19 cellular contexts compared by ENCODE assay signal in the genomic region with DNA sequence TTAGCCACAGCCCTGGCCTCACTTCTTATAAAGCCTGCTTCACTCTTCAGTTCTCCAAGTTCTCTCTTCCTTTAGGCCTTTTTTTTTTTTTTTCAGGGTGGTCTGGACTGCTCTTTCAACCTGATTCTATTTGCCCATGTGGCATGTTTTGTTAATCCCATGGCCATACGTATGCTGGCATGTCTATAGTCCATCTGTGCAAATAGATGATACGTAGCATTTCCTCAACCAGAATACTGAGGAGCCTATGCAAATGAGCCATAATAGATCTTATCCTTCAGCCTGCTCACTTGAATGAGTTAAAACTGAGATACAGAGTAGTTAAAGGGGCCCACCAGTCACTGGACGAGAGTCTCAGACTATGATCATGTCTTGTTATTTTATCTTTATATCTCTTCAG.
A peak's percentile ranks its signal among the peaks of the same experiment; 100 is the strongest.
DNase-seq lines count a peak whose midpoint lies in the region; ATAC-seq, FAIRE-seq and TF ChIP-seq lines count a peak whose summit lies in the region.
"Had no signal": no experiment of that assay in that cellular context is flagged by ENCODE, and none has a peak within 500 bp of the region (broad histone marks: within the 10 kb centered on the region; RNA-seq: fewer than 3 reads in every experiment).

No MANE protein-coding gene starts in this region.

- no peak overlapping the region for H3K27ac Mint-ChIP-seq in GM23338

- peaks cover 22 to 72% (median 62%) of the 10 kb centered on the region in 10 experiments for H3K4me1 ChIP-seq in BLaER1 treated with 17β-estradiol and CSF1 and Interleukin-3, amounts not matched to agents 10 nM and 100 nM
- peaks cover 48% of the 10 kb centered on the region for H3K4me1 ChIP-seq in DND-41 (ENCODE audit: insufficient read depth, low read length)
- H3K4me1 ChIP-seq in GM12878 (ENCODE audit: control insufficient read depth, insufficient read depth, low read length), result peaks cover 21% of the 10 kb centered on the region
- H3K4me1 ChIP-seq in GM23338 (ENCODE audit: insufficient read depth), result no peaks in the 10 kb centered on the region
- H3K4me1 ChIP-seq: suprapubic skin had no signal

- H3K9ac ChIP-seq in BLaER1 treated with 17β-estradiol and CSF1 and Interleukin-3, amounts not matched to agents 10 nM and 100 nM, result peak overlapping the region in 7 of 11 experiments; percentile 47 to 80 (median 67); a peak in 11 of 22 replicates
- peak overlapping the region; percentile 58 for H3K9ac ChIP-seq in DND-41 (ENCODE audit: low read depth, low read length)
- H3K9ac ChIP-seq in GM12878 (ENCODE audit: control insufficient read depth, insufficient read depth, low read length), result peak overlapping the region; percentile 12; the same call in 1 of the 2 replicates

- no peak for DNase-seq in DND-41
- DNase-seq in GM12878 (ENCODE audit: low read depth, low spot score), result no peak
- DNase-seq in GM23338 (ENCODE audit: low spot score), result no peak
- DNase-seq in ACHN, result no peak
- DNase-seq: aorta, H7, NCI-H187 treated with DMSO at 0.1 percent for 48 hours, NCI-H510A, Peyer's patch, retina, SW 1271, WERI-Rb-1 had no signal

- TF ChIP-seq CTCF in DND-41 (IDR thresholded peaks at IDR 0.05; ENCODE audit: borderline replicate concordance, extremely low read depth, low read length, poor library complexity, severe bottlenecking) (no peak), GM12878 (IDR thresholded peaks at IDR 0.05 in 2 of 3, conservative IDR thresholded peaks at IDR 0.05 in 1 of 3; ENCODE audit: control insufficient read depth in 2 of 3, extremely low read depth in 1 of 3, insufficient read depth in 1 of 3, low read depth in 3 of 3, low read length in 3 of 3) (no peak), GM23338 (conservative IDR thresholded peaks at IDR 0.05; ENCODE audit: low read depth in 2 of 2) (no peak)

- H3K27me3 Mint-ChIP-seq in GM23338 (ENCODE audit: insufficient read depth, low read depth, poor library complexity), result no peaks in the 10 kb centered on the region

- no peak for TF ChIP-seq RAD21 in GM12878 (IDR thresholded peaks at IDR 0.05; ENCODE audit: insufficient read depth, low read depth, low read length)

- H3K79me2 ChIP-seq in DND-41 (ENCODE audit: insufficient read depth, low read length), result no peaks in the 10 kb centered on the region
- H3K79me2 ChIP-seq in GM12878 (ENCODE audit: control insufficient read depth, insufficient read depth, low read length), result no peaks in the 10 kb centered on the region
- H3K79me2 ChIP-seq in GM23338 (replicated peaks; ENCODE audit: insufficient read depth), result no peaks in the 10 kb centered on the region

- no peak for FAIRE-seq in GM12878 (lab: Jason Lieb, UNC)
- FAIRE-seq: frontal cortex had no signal

- no peak overlapping the region for H3K4me3 ChIP-seq in BLaER1 treated with 17β-estradiol and CSF1 and Interleukin-3, amounts not matched to agents 10 nM and 100 nM
- H3K4me3 ChIP-seq in DND-41 (ENCODE audit: low read depth in 1 of 2, low read length in 2 of 2) (no peak overlapping the region), GM12878 (no peak overlapping the region), GM23338 (no peak overlapping the region)
- H3K4me3 ChIP-seq: lung, Peyer's patch, suprapubic skin had no signal

- no peak for TF ChIP-seq EP300 in GM12878 (IDR thresholded peaks at IDR 0.05; ENCODE audit: borderline replicate concordance in 1 of 2, control insufficient read depth in 1 of 2, low read depth in 2 of 2, low read length in 2 of 2)

- TF ChIP-seq POLR2A in Raji (IDR thresholded peaks at IDR 0.05; ENCODE audit: insufficient read depth, low read depth, low read length), result peak; percentile 57
- TF ChIP-seq POLR2A in GM12878 (IDR thresholded peaks at IDR 0.05; ENCODE audit: low read depth, low read length), result no peak

- CTCF ChIA-PET in GM12878 (lab: Yijun Ruan, JAX), result interaction anchor here (0.6 to 13.1 kb wide), 27 partner anchors 11 to 1377 kb away, joined by 3 to 378 read pairs (median 10); no protein-coding TSS in a partner anchor

- no peaks in the 10 kb centered on the region for H3F3A ChIP-seq in GM23338 (replicated peaks; ENCODE audit: low read depth)

- 44% methylated on average over 3 of the region's 3 CpGs for WGBS in GM12878 (ENCODE audit: insufficient coverage, insufficient replicate concordance, low lambda C conversion rate, missing lambda C conversion rate)

- no TSS peak for BruUV-seq in GM12878 (replicated peaks; lab: Mats Ljungman, UMichigan)

- H3K9me3 ChIP-seq in BLaER1 treated with 17β-estradiol and CSF1 and Interleukin-3, amounts not matched to agents 10 nM and 100 nM (replicated peaks in 1 of 11), result no peaks in the 10 kb centered on the region
- no peaks in the 10 kb centered on the region for H3K9me3 ChIP-seq in DND-41 (ENCODE audit: insufficient read depth, low read length, severe bottlenecking)
- H3K9me3 ChIP-seq in GM12878 (replicated peaks; ENCODE audit: control insufficient read depth, insufficient read depth, low read length), result no peaks in the 10 kb centered on the region
- H3K9me3 ChIP-seq: Peyer's patch, suprapubic skin had no signal

- no peaks in the 10 kb centered on the region for H3K36me3 ChIP-seq in BLaER1 treated with 17β-estradiol and CSF1 and Interleukin-3, amounts not matched to agents 10 nM and 100 nM
- no peaks in the 10 kb centered on the region for H3K36me3 ChIP-seq in DND-41 (ENCODE audit: insufficient read depth, low read length)
- H3K36me3 ChIP-seq in GM12878 (ENCODE audit: control insufficient read depth in 2 of 2, insufficient read depth in 2 of 2, low read length in 1 of 2), result no peaks in the 10 kb centered on the region
- no peaks in the 10 kb centered on the region for H3K36me3 ChIP-seq in GM23338 (ENCODE audit: insufficient read depth)
- H3K36me3 ChIP-seq: Peyer's patch, suprapubic skin, WERI-Rb-1 had no signal

- no peaks in the 10 kb centered on the region for H4K20me1 ChIP-seq in BLaER1 treated with 17β-estradiol and CSF1 and Interleukin-3, amounts not matched to agents 10 nM and 100 nM
- H4K20me1 ChIP-seq in DND-41 (ENCODE audit: insufficient read depth, low read length) (no peaks in the 10 kb centered on the region), GM12878 (ENCODE audit: control insufficient read depth, insufficient read depth) (no peaks in the 10 kb centered on the region), GM23338 (replicated peaks; ENCODE audit: insufficient read depth) (no peaks in the 10 kb centered on the region)

- no peaks in the 10 kb centered on the region for H3K9me2 ChIP-seq in GM23338 (ENCODE audit: insufficient read depth)

- H3K9me3 Mint-ChIP-seq in GM23338, result no peaks in the 10 kb centered on the region; the same call in 2 of the 3 replicates

- SMC1A ChIA-PET in GM12878 (lab: Charles Lee; ENCODE audit: uncharacterized antibody, unreplicated experiment), result interaction anchor here (0.7 to 13.2 kb wide), 32 partner anchors 7 to 673 kb away, joined by 3 to 348 read pairs (median 8); partner anchors contain the start of gene MCM6

- RAD21 ChIA-PET in GM12878 (lab: Charles Lee; ENCODE audit: unreplicated experiment), result interaction anchor here (0.8 to 11.9 kb wide), 30 partner anchors 11 to 1331 kb away, joined by 3 to 254 read pairs (median 8); partner anchors contain the start of genes DARS1 and RAB3GAP1

- in situ Hi-C loops in GM12878 (cut with MboI), result loop anchor here (5.0 to 25.0 kb wide), 3 partner anchors 251 to 1396 kb away; no protein-coding TSS in a partner anchor
- in situ Hi-C loops in ACHN (cut with HindIII; ENCODE audit: low pct_ligation_motif_present, low pct_unique_long_range_greater_than_20kb, low sequenced_read_pairs), result loop anchor here (25.0 kb wide), 1 partner anchor 496 kb away; the partner anchor contains the start of gene MCM6

- H3K27ac ChIP-seq in BLaER1 treated with 17β-estradiol and CSF1 and Interleukin-3, amounts not matched to agents 10 nM and 100 nM, result peak overlapping the region in 8 of 11 experiments; percentile 75 to 95 (median 79); a peak in 16 of 22 replicates
- peak overlapping the region; percentile 96 for H3K27ac ChIP-seq in DND-41 (ENCODE audit: low read length)
- H3K27ac ChIP-seq in GM12878 (ENCODE audit: control insufficient read depth, insufficient read depth), result peak overlapping the region; percentile 26; the same call in 1 of the 2 replicates
- no peak overlapping the region for H3K27ac ChIP-seq in GM23338 (ENCODE audit: low read depth)
- H3K27ac ChIP-seq: suprapubic skin, WERI-Rb-1 had no signal

- peak overlapping the region in 9 of 11 experiments; percentile 70 to 91 (median 77); a peak in 17 of 22 replicates for H3K4me2 ChIP-seq in BLaER1 treated with 17β-estradiol and CSF1 and Interleukin-3, amounts not matched to agents 10 nM and 100 nM
- H3K4me2 ChIP-seq in DND-41 (ENCODE audit: insufficient read depth, low read length) (peak overlapping the region; percentile 64), GM12878 (ENCODE audit: control insufficient read depth, insufficient read depth) (no peak overlapping the region), GM23338 (no peak overlapping the region)

- POLR2A ChIA-PET in GM12878 (lab: Charles Lee), result interaction anchor here (0.6 to 0.9 kb wide), 4 partner anchors 24 to 502 kb away, joined by 3 to 6 read pairs (median 4); no protein-coding TSS in a partner anchor

- no peaks in the 10 kb centered on the region for H3K27me3 ChIP-seq in BLaER1 treated with 17β-estradiol and CSF1 and Interleukin-3, amounts not matched to agents 10 nM and 100 nM
- H3K27me3 ChIP-seq in DND-41 (ENCODE audit: insufficient read depth, low read length, poor library complexity) (no peaks in the 10 kb centered on the region), GM12878 (replicated peaks in 1 of 2; ENCODE audit: control insufficient read depth in 2 of 2, insufficient read depth in 2 of 2, low read length in 1 of 2) (no peaks in the 10 kb centered on the region), GM23338 (ENCODE audit: insufficient read depth) (no peaks in the 10 kb centered on the region)
- H3K27me3 ChIP-seq: Peyer's patch, suprapubic skin had no signal

- peaks cover 2% of the 10 kb centered on the region; the same call in 1 of the 3 replicates for H3K4me1 Mint-ChIP-seq in GM23338

- peak overlapping the region; percentile 65 for H2AFZ ChIP-seq in DND-41 (ENCODE audit: low read depth, low read length)
- no peak overlapping the region for H2AFZ ChIP-seq in GM12878 (ENCODE audit: control insufficient read depth, low read depth, low read length)
- H2AFZ ChIP-seq in GM23338, result no peak overlapping the region

- ATAC-seq in DND-41 (ENCODE audit: insufficient read depth, low read depth) (no peak), GM12878 (0 out of 3 replicates have a peak, but pooled peaks have one; percentile 2), GM23338 (no peak), GM21390 (IDR thresholded peaks at IDR 0.05; ENCODE audit: unreplicated experiment) (no peak), HG02852 (IDR thresholded peaks at IDR 0.05; ENCODE audit: unreplicated experiment) (no peak)

- H3K36me3 Mint-ChIP-seq in GM23338 (ENCODE audit: low read depth), result no peaks in the 10 kb centered on the region

- intact Hi-C loops in GM12878 (cut with micrococcal nuclease; ENCODE audit: unreplicated experiment), result loop anchor here (2.0 kb wide), 2 partner anchors 398 to 562 kb away; partner anchors contain the start of gene DARS1

- no peak overlapping the region for H3K4me3 Mint-ChIP-seq in GM23338

TF ChIP-seq in GM12878, 131 proteins besides CTCF, POLR2A, EP300 and RAD21 (continues in another document):
- TF ChIP-seq CHD4 (IDR thresholded peaks at IDR 0.05) (no peak), LARP7 (IDR thresholded peaks at IDR 0.05) (no peak)

Comparison
In these comparisons a context has a peak if more than half of its experiments do, and no peak if none do; other contexts are left out.
1. H3K4me2 ChIP-seq: peak in BLaER1 treated with 17β-estradiol and CSF1 and Interleukin-3, amounts not matched to agents 10 nM and 100 nM (9 of 11) and DND-41 (single experiment); none in GM12878 (single experiment) and GM23338 (single experiment).
2. H3K9ac ChIP-seq: peak in every context shown above with its lines; median percentile 67 in BLaER1 treated with 17β-estradiol and CSF1 and Interleukin-3, amounts not matched to agents 10 nM and 100 nM; 58 in DND-41; 12 in GM12878.